In the genomic region with DNA sequence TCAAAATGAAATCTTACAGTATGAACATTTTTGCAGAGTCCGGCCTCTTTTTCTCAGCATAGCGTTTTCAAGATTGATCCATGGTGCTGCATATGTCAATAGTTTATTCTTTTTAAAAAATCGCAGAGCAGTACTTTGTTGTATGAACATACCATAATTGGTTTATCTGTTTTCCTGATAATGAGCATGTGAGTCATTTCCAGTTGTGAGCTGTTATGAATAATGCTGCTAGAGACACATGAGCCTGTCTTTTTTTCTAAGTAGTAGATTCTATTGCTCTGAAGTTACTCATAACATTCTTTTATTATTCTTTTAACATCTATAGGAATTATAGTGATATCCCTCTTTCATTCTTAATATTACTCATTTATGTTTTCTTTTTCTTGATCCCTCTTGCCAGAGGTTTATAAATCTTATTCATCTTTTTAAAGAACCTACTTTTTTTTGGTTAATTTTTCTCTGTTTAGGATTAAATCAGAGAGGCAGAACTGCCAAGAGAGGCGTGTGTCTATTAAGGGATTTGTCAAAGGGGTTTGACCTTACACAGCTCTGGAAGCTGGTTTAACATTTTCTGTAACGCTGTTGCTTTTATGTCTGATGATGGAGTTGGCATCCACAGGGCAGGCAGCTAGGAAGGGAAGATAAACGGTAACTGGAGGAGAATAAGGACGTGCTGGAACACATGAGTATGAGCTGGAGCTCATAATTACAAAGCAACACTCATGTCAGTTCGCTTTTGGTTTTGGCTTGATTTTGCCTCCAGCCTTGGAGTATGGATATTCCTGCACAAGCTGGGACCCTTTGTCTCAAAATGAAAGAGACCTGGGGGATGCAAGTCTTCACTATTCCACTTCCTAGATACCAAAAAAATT, we compare ENCODE assay signal across 11 cellular contexts. TPM values are rescaled to one million over a fixed set of nuclear protein-coding genes. Genes with fewer than 3 reads are reported as not detected.
DNase-seq lines count a peak whose midpoint lies in the region; ATAC-seq and TF ChIP-seq lines count a peak whose summit lies in the region.
"Had no signal": no experiment of that assay in that cellular context is flagged by ENCODE, and none has a peak within 500 bp of the region (broad histone marks: within the 10 kb centered on the region; RNA-seq: fewer than 3 reads in every experiment).

No MANE protein-coding gene starts in this region.

- no peak for DNase-seq in activated CD4-positive, alpha-beta T cell treated with anti-CD3 and anti-CD28 coated beads, Interleukin-2, amount 10 ng/mL, durations not matched to agents 24 days and 14 days
- DNase-seq in activated CD4-positive, alpha-beta T cell treated with anti-CD3 and anti-CD28 coated beads for 4 hours: no peak
- no peak for DNase-seq in T-helper 17 cell
- DNase-seq in fibroblast of pulmonary artery (ENCODE audit: low read depth): peak; percentile 63
- DNase-seq in smooth muscle cell (lab: John Stamatoyannopoulos, UW; ENCODE audit: unreplicated experiment): no peak
- no peak for DNase-seq in stimulated activated CD4-positive, alpha-beta T cell treated with anti-CD3 and anti-CD28 coated beads, Interleukin-1b, Interleukin-23, amount 100 ng/mL, for 48 hours
- no peak for DNase-seq in SKM-1 treated with dmso at 0.1 percent for 144 hours (lab: John Stamatoyannopoulos, UW; ENCODE audit: unreplicated experiment)
- no peak for DNase-seq in CD1c-positive myeloid dendritic cell (ENCODE audit: extremely low spot score)
- DNase-seq: anterior cingulate cortex, NCI-H526 treated with DMSO at 0.1 percent for 48 hours had no signal

- intact Hi-C loops in activated CD4-positive, alpha-beta T cell treated with anti-CD3 and anti-CD28 coated beads, Interleukin-2, amount 10 ng/mL, durations not matched to agents 24 days and 14 days (cut with micrococcal nuclease): loop anchor here (1.0 kb wide), 2 partner anchors 11 to 18 kb away; no protein-coding TSS in a partner anchor

- H2AFZ ChIP-seq in smooth muscle cell (ENCODE audit: low read depth): no peak overlapping the region

- no peaks in the 10 kb centered on the region for H3K9me3 Mint-ChIP-seq in activated CD4-positive, alpha-beta T cell treated with anti-CD3 and anti-CD28 coated beads, Interleukin-2, amount 10 ng/mL, durations not matched to agents 24 days and 14 days

- peak overlapping the region; percentile 8 for H3K27ac Mint-ChIP-seq in activated CD4-positive, alpha-beta T cell treated with anti-CD3 and anti-CD28 coated beads, Interleukin-2, amount 10 ng/mL, durations not matched to agents 24 days and 14 days
- H3K27ac Mint-ChIP-seq in T-helper 17 cell: peak overlapping the region; percentile 92

- H3K27me3 ChIP-seq in smooth muscle cell (ENCODE audit: low read depth): no peaks in the 10 kb centered on the region

- H3K36me3 Mint-ChIP-seq in activated CD4-positive, alpha-beta T cell treated with anti-CD3 and anti-CD28 coated beads, Interleukin-2, amount 10 ng/mL, durations not matched to agents 24 days and 14 days (ENCODE audit: low read depth): peaks cover 11% of the 10 kb centered on the region
- peaks cover 8% of the 10 kb centered on the region for H3K36me3 Mint-ChIP-seq in T-helper 17 cell (ENCODE audit: low read depth)

- peaks cover 24% of the 10 kb centered on the region for H3K4me1 Mint-ChIP-seq in activated CD4-positive, alpha-beta T cell treated with anti-CD3 and anti-CD28 coated beads, Interleukin-2, amount 10 ng/mL, durations not matched to agents 24 days and 14 days
- H3K4me1 Mint-ChIP-seq in T-helper 17 cell: peaks cover 57% of the 10 kb centered on the region

- no peak for TF ChIP-seq CTCF in fibroblast of pulmonary artery (IDR thresholded peaks at IDR 0.05; ENCODE audit: low read length, missing control alignments)
- TF ChIP-seq CTCF in smooth muscle cell (IDR thresholded peaks at IDR 0.05; ENCODE audit: borderline replicate concordance, insufficient read depth, poor library complexity, severe bottlenecking): no peak

- H3K9me3 ChIP-seq in T-helper 17 cell (ENCODE audit: control insufficient read depth, low read length, poor library complexity, severe bottlenecking): no peaks in the 10 kb centered on the region
- H3K9me3 ChIP-seq in smooth muscle cell (replicated peaks; ENCODE audit: low read depth): no peaks in the 10 kb centered on the region
- H3K9me3 ChIP-seq: prostate gland had no signal

- peak overlapping the region; percentile 75 for H3K27ac ChIP-seq in smooth muscle cell (ENCODE audit: low read depth)
- H3K27ac ChIP-seq: prostate gland had no signal

- H3K79me2 ChIP-seq in smooth muscle cell (ENCODE audit: low read depth): no peaks in the 10 kb centered on the region

- 30% methylated on average over 8 of the region's 8 CpGs for WGBS in smooth muscle cell (ENCODE audit: low lambda C conversion rate)

- ATAC-seq in T-helper 17 cell: peak; percentile 36

- H4K20me1 ChIP-seq in smooth muscle cell (ENCODE audit: low read depth): no peaks in the 10 kb centered on the region

- H3K36me3 ChIP-seq in smooth muscle cell (ENCODE audit: low read depth): no peaks in the 10 kb centered on the region
- H3K36me3 ChIP-seq: prostate gland had no signal

- H3K4me2 ChIP-seq in smooth muscle cell: peak overlapping the region; percentile 74

- H3K4me3 Mint-ChIP-seq in activated CD4-positive, alpha-beta T cell treated with anti-CD3 and anti-CD28 coated beads, Interleukin-2, amount 10 ng/mL, durations not matched to agents 24 days and 14 days: no peak overlapping the region
- H3K4me3 Mint-ChIP-seq in T-helper 17 cell: peak overlapping the region; percentile 33

- H3K9ac ChIP-seq in smooth muscle cell (ENCODE audit: low read depth): peak overlapping the region; percentile 42

- H3K4me1 ChIP-seq in smooth muscle cell (ENCODE audit: low read depth): peaks cover 18% of the 10 kb centered on the region
- H3K4me1 ChIP-seq: prostate gland had no signal

- H3K27me3 Mint-ChIP-seq in activated CD4-positive, alpha-beta T cell treated with anti-CD3 and anti-CD28 coated beads, Interleukin-2, amount 10 ng/mL, durations not matched to agents 24 days and 14 days: no peaks in the 10 kb centered on the region
- no peaks in the 10 kb centered on the region for H3K27me3 Mint-ChIP-seq in T-helper 17 cell

- peaks cover 8% of the 10 kb centered on the region for H3F3A ChIP-seq in smooth muscle cell (ENCODE audit: low read depth)

- H3K4me3 ChIP-seq in fibroblast of pulmonary artery (replicated peaks; ENCODE audit: low read depth, low read length) (peak overlapping the region; percentile 39), smooth muscle cell (no peak overlapping the region)
- H3K4me3 ChIP-seq: prostate gland had no signal

RNA-seq across cellular contexts. Expression of a gene that starts 47.5 kb away (rescaled TPM):
- 23.7 and 25.7 TPM in 2 replicates for total RNA-seq in activated CD4-positive, alpha-beta T cell treated with anti-CD3 and anti-CD28 coated beads, Interleukin-2, amount 10 ng/mL, durations not matched to agents 24 days and 14 days
- total RNA-seq in T-helper 17 cell (100 to 1,000 TPM; 120 to 127 TPM), smooth muscle cell (33.8 and 49.1 TPM in 2 replicates)
- polyA plus RNA-seq in smooth muscle cell: 4.5 and 5.0 TPM in 2 replicates
